Comparison of ENCODE assay signal across 8 cellular contexts in genomic region chr15:92804610-92804936, GRCh38.
A peak's percentile ranks its signal among the peaks of the same experiment; 100 is the strongest.
DNase-seq lines count a peak whose midpoint lies in the region; ATAC-seq and TF ChIP-seq lines count a peak whose summit lies in the region.
"Not testable (repeated sequence)": the region's sequence is repeated elsewhere in the genome, so short reads cannot be mapped to it uniquely, and the experiment has no call there.

No MANE protein-coding gene starts in this region.

- H3K4me3 Mint-ChIP-seq in Calu3 (ENCODE audit: low read depth, unreplicated experiment): peak overlapping the region; percentile 17
- not testable (repeated sequence) for H3K4me3 Mint-ChIP-seq in activated naive CD4-positive, alpha-beta T cell treated with anti-CD3 and anti-CD28 coated beads, Interleukin-2, amount 50 U/mL, for 24 hours
- H3K4me3 Mint-ChIP-seq in natural killer cell treated with Interleukin-12 subunit alpha and Interleukin-12 subunit beta and Interleukin-15 and Interleukin-18, amount 100 ng/mL, for 72 hours: peak overlapping the region; percentile 68
- peak overlapping the region; percentile 57 for H3K4me3 Mint-ChIP-seq in type B pancreatic cell

- H3K27ac Mint-ChIP-seq in Calu3 (ENCODE audit: unreplicated experiment) (peak overlapping the region; percentile 88), type B pancreatic cell (peak overlapping the region; percentile 92)
- H3K27ac Mint-ChIP-seq in activated naive CD4-positive, alpha-beta T cell treated with anti-CD3 and anti-CD28 coated beads, Interleukin-2, amount 50 U/mL, for 24 hours: peak overlapping the region; percentile 95
- H3K27ac Mint-ChIP-seq in natural killer cell treated with Interleukin-12 subunit alpha and Interleukin-12 subunit beta and Interleukin-15 and Interleukin-18, amount 100 ng/mL, for 72 hours: peak overlapping the region; percentile 84 to 93

- CTCF ChIA-PET in Calu3 (lab: Charles Lee): interaction anchor here (0.9 to 1.5 kb wide), 11 partner anchors 35 to 1316 kb away, joined by 3 to 12 read pairs (median 4); no protein-coding TSS in a partner anchor

- H3K27me3 Mint-ChIP-seq in Calu3 (ENCODE audit: unreplicated experiment); activated naive CD4-positive, alpha-beta T cell treated with anti-CD3 and anti-CD28 coated beads, Interleukin-2, amount 50 U/mL, for 24 hours; natural killer cell treated with Interleukin-12 subunit alpha and Interleukin-12 subunit beta and Interleukin-15 and Interleukin-18, amount 100 ng/mL, for 72 hours; type B pancreatic cell: not testable (repeated sequence)

- H3K9me3 ChIP-seq in RWPE2 (ENCODE audit: severe bottlenecking); right cardiac atrium (ENCODE audit: control insufficient read depth, low read length); smooth muscle cell (replicated peaks; ENCODE audit: low read depth): not testable (repeated sequence)

- not testable (repeated sequence) for H3K79me2 ChIP-seq in smooth muscle cell (ENCODE audit: low read depth)

- H3K36me3 ChIP-seq in RWPE2 (ENCODE audit: low read depth); smooth muscle cell (ENCODE audit: low read depth): not testable (repeated sequence)

- not testable (repeated sequence) for H2AFZ ChIP-seq in smooth muscle cell (ENCODE audit: low read depth)

- intact Hi-C loops in Calu3 (cut with micrococcal nuclease; ENCODE audit: unreplicated experiment) (loop anchor here (1.0 kb wide), 1 partner anchor 113 kb away; no protein-coding TSS in a partner anchor), right cardiac atrium (cut with DNase I) (loop anchor here in 3 of 4 donors (10.0 kb wide), 3 partner anchors 120 to 220 kb away; no protein-coding TSS in a partner anchor)

- H3K4me1 Mint-ChIP-seq in Calu3 (ENCODE audit: low read depth, unreplicated experiment) (peaks cover 34% of the 10 kb centered on the region), type B pancreatic cell (ENCODE audit: unreplicated experiment) (peaks cover 19% of the 10 kb centered on the region)
- peaks cover 33% of the 10 kb centered on the region for H3K4me1 Mint-ChIP-seq in activated naive CD4-positive, alpha-beta T cell treated with anti-CD3 and anti-CD28 coated beads, Interleukin-2, amount 50 U/mL, for 24 hours
- peaks cover 28 to 34% of the 10 kb centered on the region in 2 donors for H3K4me1 Mint-ChIP-seq in natural killer cell treated with Interleukin-12 subunit alpha and Interleukin-12 subunit beta and Interleukin-15 and Interleukin-18, amount 100 ng/mL, for 72 hours (ENCODE audit: low read depth in 2 of 2)

- peak overlapping the region; percentile 16 for H3K4me2 ChIP-seq in smooth muscle cell

- H3K36me3 Mint-ChIP-seq in Calu3 (ENCODE audit: insufficient read depth, unreplicated experiment) (peaks cover 44% of the 10 kb centered on the region), type B pancreatic cell (peaks cover 19% of the 10 kb centered on the region)
- H3K36me3 Mint-ChIP-seq in activated naive CD4-positive, alpha-beta T cell treated with anti-CD3 and anti-CD28 coated beads, Interleukin-2, amount 50 U/mL, for 24 hours; natural killer cell treated with Interleukin-12 subunit alpha and Interleukin-12 subunit beta and Interleukin-15 and Interleukin-18, amount 100 ng/mL, for 72 hours: not testable (repeated sequence)

- not testable (repeated sequence) for DNase-seq in Calu3; RWPE2 (ENCODE audit: low spot score); right cardiac atrium; natural killer cell treated with Interleukin-12 subunit alpha and Interleukin-12 subunit beta and Interleukin-15 and Interleukin-18, amount 100 ng/mL, for 72 hours (ENCODE audit: low spot score); smooth muscle cell (lab: John Stamatoyannopoulos, UW; ENCODE audit: unreplicated experiment); type B pancreatic cell (ENCODE audit: extremely low spot score, unreplicated experiment)

- H3K27ac ChIP-seq in RWPE2 (ENCODE audit: poor library complexity, severe bottlenecking) (peak overlapping the region; percentile 83), cingulate gyrus (ENCODE audit: low read depth, low read length) (peak overlapping the region; percentile 87), right cardiac atrium (ENCODE audit: low read length) (peak overlapping the region; percentile 92), smooth muscle cell (ENCODE audit: low read depth) (peak overlapping the region; percentile 99)

- H3F3A ChIP-seq in smooth muscle cell (ENCODE audit: low read depth): peaks cover 33% of the 10 kb centered on the region

- H3K4me1 ChIP-seq in RWPE2 (ENCODE audit: insufficient read depth, poor library complexity, severe bottlenecking): peaks cover 34% of the 10 kb centered on the region
- H3K4me1 ChIP-seq in right cardiac atrium (ENCODE audit: control insufficient read depth, insufficient read depth, low read length); smooth muscle cell (ENCODE audit: low read depth): not testable (repeated sequence)

- TSS peak; percentile 37 for BruUV-seq in Calu3 (replicated peaks; lab: Mats Ljungman, UMichigan)

- not testable (repeated sequence) for H3K4me3 ChIP-seq in RWPE2 (ENCODE audit: severe bottlenecking); right cardiac atrium (ENCODE audit: low read length); smooth muscle cell

- H3K9me3 Mint-ChIP-seq in Calu3 (ENCODE audit: low read depth, unreplicated experiment); activated naive CD4-positive, alpha-beta T cell treated with anti-CD3 and anti-CD28 coated beads, Interleukin-2, amount 50 U/mL, for 24 hours; natural killer cell treated with Interleukin-12 subunit alpha and Interleukin-12 subunit beta and Interleukin-15 and Interleukin-18, amount 100 ng/mL, for 72 hours: not testable (repeated sequence)
- peaks cover 13% of the 10 kb centered on the region for H3K9me3 Mint-ChIP-seq in type B pancreatic cell

- H3K9ac ChIP-seq in smooth muscle cell (ENCODE audit: low read depth): peak overlapping the region; percentile 85

- H3K27me3 ChIP-seq in RWPE2 (ENCODE audit: insufficient read depth, poor library complexity, severe bottlenecking); right cardiac atrium (ENCODE audit: control insufficient read depth, insufficient read depth); smooth muscle cell (ENCODE audit: low read depth): not testable (repeated sequence)

- H4K20me1 ChIP-seq in smooth muscle cell (ENCODE audit: low read depth): not testable (repeated sequence)

- 96% methylated on average over 5 of the region's 5 CpGs for WGBS in right cardiac atrium
- 96% methylated on average over 5 of the region's 5 CpGs for WGBS in smooth muscle cell (ENCODE audit: low lambda C conversion rate)

- TF ChIP-seq CTCF in Calu3 (IDR thresholded peaks at IDR 0.05; ENCODE audit: unreplicated experiment); RWPE2 (IDR thresholded peaks at IDR 0.05; ENCODE audit: poor library complexity, severe bottlenecking); smooth muscle cell (IDR thresholded peaks at IDR 0.05; ENCODE audit: borderline replicate concordance, insufficient read depth, poor library complexity, severe bottlenecking); type B pancreatic cell (conservative IDR thresholded peaks at IDR 0.05): not testable (repeated sequence)

- ATAC-seq in RWPE2 (ENCODE audit: low read depth); right cardiac atrium; natural killer cell treated with Interleukin-12 subunit alpha and Interleukin-12 subunit beta and Interleukin-15 and Interleukin-18, amount 100 ng/mL, for 72 hours: not testable (repeated sequence)
